Comparison of ENCODE assay signal across 13 cellular contexts in genomic region chr3:168097381-168097780, GRCh38.
"Had no signal": no experiment of that assay in that cellular context is flagged by ENCODE, and none has a peak within 500 bp of the region (broad histone marks: within the 10 kb centered on the region; RNA-seq: fewer than 3 reads in every experiment).

No MANE protein-coding gene starts in this region.

- H3K4me1 ChIP-seq: prostate gland had no signal

- H3K36me3 ChIP-seq: left lung, prostate gland, stomach had no signal

- H3K9me3 Mint-ChIP-seq: activated naive CD4-positive, alpha-beta T cell treated with anti-CD3 and anti-CD28 coated beads, Interleukin-2, amount 10 ng/mL, durations not matched to agents 7 days and 5 days; activated T-helper 2 cell treated with anti-CD3 and anti-CD28 coated beads, Interferon-gamma antibody, Interleukin-2, Interleukin-4, amounts not matched to agents 10 μg/mL and 5 μg/mL and 100 μg/mL, durations not matched to agents 14 hours and 24 hours and 36 hours; naive thymus-derived CD8-positive, alpha-beta T cell had no signal

- H3K27ac ChIP-seq: prostate gland, testis had no signal

- H3K9me3 ChIP-seq: left lung, prostate gland, stomach, testis had no signal

- H3K27ac Mint-ChIP-seq: activated naive CD4-positive, alpha-beta T cell treated with anti-CD3 and anti-CD28 coated beads, Interleukin-2, amount 10 ng/mL, durations not matched to agents 7 days and 5 days; activated T-helper 2 cell treated with anti-CD3 and anti-CD28 coated beads, Interferon-gamma antibody, Interleukin-2, Interleukin-4, amounts not matched to agents 10 μg/mL and 5 μg/mL and 100 μg/mL, durations not matched to agents 14 hours and 24 hours and 36 hours; naive thymus-derived CD8-positive, alpha-beta T cell had no signal

- H3K27me3 ChIP-seq: left lung, stomach, testis had no signal

- DNase-seq: activated CD4-positive, alpha-beta T cell treated with anti-CD3 and anti-CD28 coated beads, Interleukin-2, amount 50 U/mL, for 48 hours; activated naive CD4-positive, alpha-beta T cell treated with anti-CD3 and anti-CD28 coated beads, Interleukin-2, amount 10 ng/mL, durations not matched to agents 7 days and 5 days; hypothalamus; kidney; left lung; naive thymus-derived CD8-positive, alpha-beta T cell; occipital lobe; stimulated activated CD4-positive, alpha-beta T cell treated with anti-CD3 and anti-CD28 coated beads, Interleukin-12 subunit alpha, Interleukin-12 subunit beta, amount 100 ng/mL, for 4 hours; stimulated activated CD4-positive, alpha-beta T cell treated with anti-CD3 and anti-CD28 coated beads, Interleukin-2, amount 100 ng/mL, for 24 hours; stomach; testis had no signal

- H3K4me3 ChIP-seq: prostate gland, testis had no signal

- ATAC-seq: left lung; naive thymus-derived CD8-positive, alpha-beta T cell had no signal

- H3K4me3 Mint-ChIP-seq: activated naive CD4-positive, alpha-beta T cell treated with anti-CD3 and anti-CD28 coated beads, Interleukin-2, amount 10 ng/mL, durations not matched to agents 7 days and 5 days had no signal

- H3K36me3 Mint-ChIP-seq: activated naive CD4-positive, alpha-beta T cell treated with anti-CD3 and anti-CD28 coated beads, Interleukin-2, amount 10 ng/mL, durations not matched to agents 7 days and 5 days; naive thymus-derived CD8-positive, alpha-beta T cell had no signal
